1 cellular context compared by ENCODE assay signal in the genomic region with DNA sequence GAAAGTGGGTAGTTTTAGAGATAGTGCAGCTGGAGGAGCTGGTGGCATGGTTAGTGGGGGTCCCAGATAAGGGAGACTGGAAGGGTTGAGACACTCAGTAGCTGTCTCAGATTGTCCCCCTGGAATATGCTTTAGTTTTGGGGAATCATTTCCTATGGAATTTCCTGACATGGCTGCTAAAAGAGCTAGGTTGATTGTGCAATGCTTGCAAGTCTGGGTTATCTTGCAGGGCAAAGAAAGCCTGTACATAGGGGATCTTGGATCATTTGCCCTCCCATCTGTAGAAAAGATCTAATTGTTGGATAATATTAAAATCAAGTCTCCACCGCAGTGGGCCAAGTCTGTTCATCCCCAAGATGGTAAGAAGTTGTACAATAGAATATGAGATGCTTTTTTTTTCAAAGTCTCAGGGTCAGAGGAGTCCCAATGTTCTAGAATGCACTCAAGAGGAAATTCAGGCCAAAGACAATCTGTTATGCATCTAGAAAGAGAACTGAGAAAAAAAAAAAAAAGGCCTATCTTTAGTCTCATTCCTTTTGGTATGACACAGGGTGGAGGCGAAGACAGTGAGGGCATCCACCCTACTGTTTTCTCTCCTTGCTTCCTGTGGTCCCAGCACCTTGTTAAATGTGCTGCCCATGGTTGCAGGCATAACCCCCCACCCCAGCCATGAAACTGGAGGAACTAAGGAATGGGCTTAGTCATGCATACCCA.
A peak's percentile ranks its signal among the peaks of the same experiment; 100 is the strongest.
TF ChIP-seq lines count a peak whose summit lies in the region.

No MANE protein-coding gene starts in this region.

TF ChIP-seq in GM12878, 131 proteins besides CTCF, POLR2A, EP300 and RAD21:
- TF ChIP-seq MYC (IDR thresholded peaks at IDR 0.05; ENCODE audit: insufficient read depth, insufficient read length, insufficient replicate concordance, low read length, severe bottlenecking) (no peak), MEF2A (IDR thresholded peaks at IDR 0.05; ENCODE audit: insufficient read depth, low read depth, low read length) (0 out of 2 replicates have a peak, but pooled peaks have one; percentile 41), RFX5 (IDR thresholded peaks at IDR 0.05; ENCODE audit: low read depth, low read length) (no peak), ZNF24 (IDR thresholded peaks at IDR 0.05) (no peak), HDGF (IDR thresholded peaks at IDR 0.05) (no peak), SPI1 (IDR thresholded peaks at IDR 0.05; ENCODE audit: borderline replicate concordance, insufficient read depth, low read depth, low read length) (peak; percentile 46; the same call in 1 of the 2 replicates), MTA3 (IDR thresholded peaks at IDR 0.05; ENCODE audit: borderline replicate concordance, low read length) (no peak), ZNF384 (IDR thresholded peaks at IDR 0.05; ENCODE audit: borderline replicate concordance, low read depth, low read length) (peak; percentile 85), POLR2AphosphoS2 (IDR thresholded peaks at IDR 0.05; ENCODE audit: low read depth, low read length) (no peak), CHD4 (IDR thresholded peaks at IDR 0.05) (no peak), NBN (IDR thresholded peaks at IDR 0.05) (no peak), IRF4 (IDR thresholded peaks at IDR 0.05; ENCODE audit: low read depth, low read length) (no peak), POLR2AphosphoS5 (IDR thresholded peaks at IDR 0.05; ENCODE audit: low read length) (no peak)
- TF ChIP-seq, protein P1, sequence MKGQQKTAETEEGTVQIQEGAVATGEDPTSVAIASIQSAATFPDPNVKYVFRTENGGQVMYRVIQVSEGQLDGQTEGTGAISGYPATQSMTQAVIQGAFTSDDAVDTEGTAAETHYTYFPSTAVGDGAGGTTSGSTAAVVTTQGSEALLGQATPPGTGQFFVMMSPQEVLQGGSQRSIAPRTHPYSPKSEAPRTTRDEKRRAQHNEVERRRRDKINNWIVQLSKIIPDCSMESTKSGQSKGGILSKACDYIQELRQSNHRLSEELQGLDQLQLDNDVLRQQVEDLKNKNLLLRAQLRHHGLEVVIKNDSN (IDR thresholded peaks at IDR 0.05; ENCODE audit: borderline replicate concordance, extremely low read length, insufficient read depth, low read depth, low read length), result no peak
- TF ChIP-seq, protein P2, sequence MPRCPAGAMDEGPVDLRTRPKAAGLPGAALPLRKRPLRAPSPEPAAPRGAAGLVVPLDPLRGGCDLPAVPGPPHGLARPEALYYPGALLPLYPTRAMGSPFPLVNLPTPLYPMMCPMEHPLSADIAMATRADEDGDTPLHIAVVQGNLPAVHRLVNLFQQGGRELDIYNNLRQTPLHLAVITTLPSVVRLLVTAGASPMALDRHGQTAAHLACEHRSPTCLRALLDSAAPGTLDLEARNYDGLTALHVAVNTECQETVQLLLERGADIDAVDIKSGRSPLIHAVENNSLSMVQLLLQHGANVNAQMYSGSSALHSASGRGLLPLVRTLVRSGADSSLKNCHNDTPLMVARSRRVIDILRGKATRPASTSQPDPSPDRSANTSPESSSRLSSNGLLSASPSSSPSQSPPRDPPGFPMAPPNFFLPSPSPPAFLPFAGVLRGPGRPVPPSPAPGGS (IDR thresholded peaks at IDR 0.05; ENCODE audit: borderline replicate concordance, insufficient read depth, low read depth, low read length, poor library complexity, severe bottlenecking), result no peak
- TF ChIP-seq, protein P3, sequence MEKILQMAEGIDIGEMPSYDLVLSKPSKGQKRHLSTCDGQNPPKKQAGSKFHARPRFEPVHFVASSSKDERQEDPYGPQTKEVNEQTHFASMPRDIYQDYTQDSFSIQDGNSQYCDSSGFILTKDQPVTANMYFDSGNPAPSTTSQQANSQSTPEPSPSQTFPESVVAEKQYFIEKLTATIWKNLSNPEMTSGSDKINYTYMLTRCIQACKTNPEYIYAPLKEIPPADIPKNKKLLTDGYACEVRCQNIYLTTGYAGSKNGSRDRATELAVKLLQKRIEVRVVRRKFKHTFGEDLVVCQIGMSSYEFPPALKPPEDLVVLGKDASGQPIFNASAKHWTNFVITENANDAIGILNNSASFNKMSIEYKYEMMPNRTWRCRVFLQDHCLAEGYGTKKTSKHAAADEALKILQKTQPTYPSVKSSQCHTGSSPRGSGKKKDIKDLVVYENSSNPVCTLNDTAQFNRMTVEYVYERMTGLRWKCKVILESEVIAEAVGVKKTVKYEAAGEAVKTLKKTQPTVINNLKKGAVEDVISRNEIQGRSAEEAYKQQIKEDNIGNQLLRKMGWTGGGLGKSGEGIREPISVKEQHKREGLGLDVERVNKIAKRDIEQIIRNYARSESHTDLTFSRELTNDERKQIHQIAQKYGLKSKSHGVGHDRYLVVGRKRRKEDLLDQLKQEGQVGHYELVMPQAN (conservative IDR thresholded peaks at IDR 0.05), result no peak
- TF ChIP-seq, protein P4, sequence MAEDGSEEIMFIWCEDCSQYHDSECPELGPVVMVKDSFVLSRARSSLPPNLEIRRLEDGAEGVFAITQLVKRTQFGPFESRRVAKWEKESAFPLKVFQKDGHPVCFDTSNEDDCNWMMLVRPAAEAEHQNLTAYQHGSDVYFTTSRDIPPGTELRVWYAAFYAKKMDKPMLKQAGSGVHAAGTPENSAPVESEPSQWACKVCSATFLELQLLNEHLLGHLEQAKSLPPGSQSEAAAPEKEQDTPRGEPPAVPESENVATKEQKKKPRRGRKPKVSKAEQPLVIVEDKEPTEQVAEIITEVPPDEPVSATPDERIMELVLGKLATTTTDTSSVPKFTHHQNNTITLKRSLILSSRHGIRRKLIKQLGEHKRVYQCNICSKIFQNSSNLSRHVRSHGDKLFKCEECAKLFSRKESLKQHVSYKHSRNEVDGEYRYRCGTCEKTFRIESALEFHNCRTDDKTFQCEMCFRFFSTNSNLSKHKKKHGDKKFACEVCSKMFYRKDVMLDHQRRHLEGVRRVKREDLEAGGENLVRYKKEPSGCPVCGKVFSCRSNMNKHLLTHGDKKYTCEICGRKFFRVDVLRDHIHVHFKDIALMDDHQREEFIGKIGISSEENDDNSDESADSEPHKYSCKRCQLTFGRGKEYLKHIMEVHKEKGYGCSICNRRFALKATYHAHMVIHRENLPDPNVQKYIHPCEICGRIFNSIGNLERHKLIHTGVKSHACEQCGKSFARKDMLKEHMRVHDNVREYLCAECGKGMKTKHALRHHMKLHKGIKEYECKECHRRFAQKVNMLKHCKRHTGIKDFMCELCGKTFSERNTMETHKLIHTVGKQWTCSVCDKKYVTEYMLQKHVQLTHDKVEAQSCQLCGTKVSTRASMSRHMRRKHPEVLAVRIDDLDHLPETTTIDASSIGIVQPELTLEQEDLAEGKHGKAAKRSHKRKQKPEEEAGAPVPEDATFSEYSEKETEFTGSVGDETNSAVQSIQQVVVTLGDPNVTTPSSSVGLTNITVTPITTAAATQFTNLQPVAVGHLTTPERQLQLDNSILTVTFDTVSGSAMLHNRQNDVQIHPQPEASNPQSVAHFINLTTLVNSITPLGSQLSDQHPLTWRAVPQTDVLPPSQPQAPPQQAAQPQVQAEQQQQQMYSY (CRISPR knock-in tag; IDR thresholded peaks at IDR 0.05), result no peak
- TF ChIP-seq, protein P5, sequence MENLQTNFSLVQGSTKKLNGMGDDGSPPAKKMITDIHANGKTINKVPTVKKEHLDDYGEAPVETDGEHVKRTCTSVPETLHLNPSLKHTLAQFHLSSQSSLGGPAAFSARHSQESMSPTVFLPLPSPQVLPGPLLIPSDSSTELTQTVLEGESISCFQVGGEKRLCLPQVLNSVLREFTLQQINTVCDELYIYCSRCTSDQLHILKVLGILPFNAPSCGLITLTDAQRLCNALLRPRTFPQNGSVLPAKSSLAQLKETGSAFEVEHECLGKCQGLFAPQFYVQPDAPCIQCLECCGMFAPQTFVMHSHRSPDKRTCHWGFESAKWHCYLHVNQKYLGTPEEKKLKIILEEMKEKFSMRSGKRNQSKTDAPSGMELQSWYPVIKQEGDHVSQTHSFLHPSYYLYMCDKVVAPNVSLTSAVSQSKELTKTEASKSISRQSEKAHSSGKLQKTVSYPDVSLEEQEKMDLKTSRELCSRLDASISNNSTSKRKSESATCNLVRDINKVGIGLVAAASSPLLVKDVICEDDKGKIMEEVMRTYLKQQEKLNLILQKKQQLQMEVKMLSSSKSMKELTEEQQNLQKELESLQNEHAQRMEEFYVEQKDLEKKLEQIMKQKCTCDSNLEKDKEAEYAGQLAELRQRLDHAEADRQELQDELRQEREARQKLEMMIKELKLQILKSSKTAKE (IDR thresholded peaks at IDR 0.05; ENCODE audit: low read depth, poor library complexity, severe bottlenecking), result no peak
- TF ChIP-seq, protein P6, sequence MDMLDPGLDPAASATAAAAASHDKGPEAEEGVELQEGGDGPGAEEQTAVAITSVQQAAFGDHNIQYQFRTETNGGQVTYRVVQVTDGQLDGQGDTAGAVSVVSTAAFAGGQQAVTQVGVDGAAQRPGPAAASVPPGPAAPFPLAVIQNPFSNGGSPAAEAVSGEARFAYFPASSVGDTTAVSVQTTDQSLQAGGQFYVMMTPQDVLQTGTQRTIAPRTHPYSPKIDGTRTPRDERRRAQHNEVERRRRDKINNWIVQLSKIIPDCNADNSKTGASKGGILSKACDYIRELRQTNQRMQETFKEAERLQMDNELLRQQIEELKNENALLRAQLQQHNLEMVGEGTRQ (IDR thresholded peaks at IDR 0.05; ENCODE audit: borderline replicate concordance, low read depth, low read length), result no peak
